ENCODE assay signal across 8 cellular contexts in the genomic region with DNA sequence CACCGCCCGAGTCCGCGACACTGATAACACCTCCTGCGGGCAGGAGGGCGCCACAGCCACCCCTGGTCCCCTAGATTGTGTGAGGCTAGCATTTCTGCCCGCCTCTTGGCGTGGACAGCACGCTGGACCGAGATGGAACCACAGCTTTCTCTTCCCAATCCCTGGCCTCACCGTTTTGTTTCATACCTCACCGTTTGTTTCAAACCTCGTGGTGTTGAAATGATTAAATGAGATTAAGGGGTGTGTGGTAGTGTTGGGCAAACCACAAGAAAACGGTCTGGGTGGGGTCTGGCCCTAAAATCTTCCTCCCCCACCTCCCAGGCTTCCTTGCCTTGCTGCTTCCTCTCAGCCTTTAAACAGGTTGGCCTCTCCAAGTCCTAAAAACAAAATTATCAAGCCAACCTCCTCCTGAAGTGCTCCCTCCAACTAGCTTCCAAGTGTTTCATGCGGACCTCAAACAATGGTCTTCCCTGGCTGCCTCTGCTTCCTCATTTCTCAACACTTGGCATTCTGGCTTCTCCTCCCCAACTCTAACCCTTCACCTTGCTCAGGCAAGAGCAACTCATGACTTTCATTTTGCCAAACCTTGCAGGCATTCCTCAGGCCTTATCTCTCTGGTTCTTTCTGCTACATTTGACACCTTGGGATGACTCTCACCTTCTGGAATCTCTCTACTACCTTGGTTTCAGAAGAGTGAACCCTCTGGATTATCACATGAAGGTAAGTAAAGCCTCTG. TPM values are rescaled to one million over a fixed set of nuclear protein-coding genes. Genes with fewer than 3 reads are reported as not detected.
DNase-seq lines count a peak whose midpoint lies in the region; ATAC-seq and TF ChIP-seq lines count a peak whose summit lies in the region.

No MANE protein-coding gene starts in this region.

- peak overlapping the region; percentile 90 for H3K4me3 Mint-ChIP-seq in activated naive CD8-positive, alpha-beta T cell

- H3K4me1 Mint-ChIP-seq in activated naive CD8-positive, alpha-beta T cell (ENCODE audit: low read depth), result peaks cover 45% of the 10 kb centered on the region

- POLR2A ChIA-PET in GM10248 (lab: Yijun Ruan, JAX), result interaction anchor here (1.4 kb wide), 1 partner anchor 89 kb away, joined by 3 read pairs; no protein-coding TSS in a partner anchor

- peak overlapping the region; percentile 85 for H3K27ac Mint-ChIP-seq in activated naive CD8-positive, alpha-beta T cell

- H3K27me3 ChIP-seq in left lung (no peaks in the 10 kb centered on the region), aorta (ENCODE audit: control insufficient read depth in 1 of 2, insufficient read depth in 2 of 2, low read length in 1 of 2) (no peaks in the 10 kb centered on the region)

- H3K4me1 ChIP-seq in left lung (peaks cover 5 to 74% of the 10 kb centered on the region in 2 donors), aorta (ENCODE audit: control insufficient read depth in 1 of 2, insufficient read depth in 2 of 2, low read length in 2 of 2) (no peaks in the 10 kb centered on the region)

- WGBS in aorta, 2 donors, result 84 to 86% methylated on average over 15 of the region's 15 CpGs

- H3K27ac ChIP-seq in left lung, result peak overlapping the region; percentile 82 to 83
- H3K27ac ChIP-seq in aorta (ENCODE audit: low read depth in 1 of 2, low read length in 2 of 2), result peak overlapping the region; percentile 49 to 73

- H3K27me3 Mint-ChIP-seq in activated naive CD8-positive, alpha-beta T cell, result no peaks in the 10 kb centered on the region

- DNase-seq in A172 (ENCODE audit: low spot score) (peak; percentile 43), HS-5 (ENCODE audit: low read depth) (peak; percentile 42), left lung (peak in 1 of 2 donors; percentile 41), aorta (peak in 1 of 2 donors; percentile 61), GM10248 (ENCODE audit: extremely low spot score) (no peak), putamen (ENCODE audit: low spot score) (no peak)

- CTCF ChIA-PET in GM10248 (lab: Yijun Ruan, JAX), result interaction anchor here (1.1 to 3.2 kb wide), 2 partner anchors 11 to 16 kb away, joined by 4 to 12 read pairs; no protein-coding TSS in a partner anchor

- intact Hi-C loops in left lung (cut with DNase I), result no loop called here
- intact Hi-C loops in aorta (cut with DNase I), result loop anchor here (5.0 kb wide), 3 partner anchors 54 to 99 kb away; no protein-coding TSS in a partner anchor

- H3K36me3 Mint-ChIP-seq in activated naive CD8-positive, alpha-beta T cell, result peaks cover 6% of the 10 kb centered on the region

- peak overlapping the region; percentile 66 to 68 for H3K4me3 ChIP-seq in left lung
- H3K4me3 ChIP-seq in aorta (ENCODE audit: low read length in 2 of 2), result no peak overlapping the region

- H3K9me3 ChIP-seq in left lung (no peaks in the 10 kb centered on the region), aorta (ENCODE audit: control insufficient read depth, low read length) (no peaks in the 10 kb centered on the region)

- no peak for ATAC-seq in left lung
- ATAC-seq in aorta (ENCODE audit: low FRiP score), result no peak
- ATAC-seq in GM18909 (IDR thresholded peaks at IDR 0.05; ENCODE audit: poor library complexity, unreplicated experiment), result no peak

- no peaks in the 10 kb centered on the region for H3K9me3 Mint-ChIP-seq in activated naive CD8-positive, alpha-beta T cell (ENCODE audit: low read depth)

- no peaks in the 10 kb centered on the region for H3K36me3 ChIP-seq in left lung
- H3K36me3 ChIP-seq in aorta (ENCODE audit: control insufficient read depth in 1 of 2, insufficient read depth in 2 of 2, low read length in 1 of 2), result no peaks in the 10 kb centered on the region

- TF ChIP-seq CTCF in left lung (IDR thresholded peaks at IDR 0.05) (no peak), GM10248 (IDR thresholded peaks at IDR 0.05; ENCODE audit: control extremely low read depth, extremely low read depth, low read depth, missing control alignments) (no peak)

RNA-seq across cellular contexts. Expression of a gene that starts 1.4 kb away (rescaled TPM):
- 223 and 264 TPM in 2 replicates for total RNA-seq in A172 (2014; rRNA removed; shearing (Covaris generic))
- total RNA-seq in left lung (100 to 1,000 TPM; 121 to 123 TPM), aorta (100 to 1,000 TPM; 127 to 189 TPM)
- 10 to 100 TPM; 14.1 to 38.7 TPM for polyA plus RNA-seq in aorta

Comparison
In these comparisons a context has a peak if more than half of its experiments do, and no peak if none do; other contexts are left out.
1. DNase-seq: peak in A172 (single experiment) and HS-5 (single experiment); none in GM10248 (single experiment) and putamen (single experiment).
2. H3K4me3 ChIP-seq: peak in left lung (2 of 2); none in aorta (0 of 2).
3. intact Hi-C loops: an anchor here in aorta (5.0 kb wide); none called in left lung.